Comparison of ENCODE assay signal across 8 cellular contexts in the genomic region with DNA sequence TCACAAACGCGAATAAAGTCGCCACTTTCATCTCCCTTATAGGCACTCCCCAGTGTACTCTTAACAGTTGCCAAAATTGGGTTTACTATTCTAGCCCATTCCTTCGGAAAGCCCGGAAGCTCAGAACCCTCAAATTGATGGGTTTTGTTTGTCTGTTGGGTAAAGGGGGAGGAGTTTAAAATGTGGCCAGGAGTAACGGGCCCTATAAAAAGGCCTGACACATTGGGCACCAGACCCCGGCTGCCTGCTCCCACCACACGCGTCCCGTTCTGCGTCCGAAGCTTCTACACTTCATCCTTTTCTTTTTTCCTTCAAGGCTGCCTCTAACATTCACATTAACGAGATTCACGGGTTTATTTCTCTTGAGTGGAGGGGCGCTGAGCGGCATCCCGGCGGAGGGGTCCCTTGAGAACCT. TPM values are rescaled to one million over a fixed set of nuclear protein-coding genes. Genes with fewer than 3 reads are reported as not detected.
DNase-seq lines count a peak whose midpoint lies in the region; ATAC-seq and TF ChIP-seq lines count a peak whose summit lies in the region.

No MANE protein-coding gene starts in this region.

- H3K4me3 Mint-ChIP-seq in CD8-positive, alpha-beta T cell: peak overlapping the region; percentile 93

- peaks cover 5% of the 10 kb centered on the region for H3K36me3 ChIP-seq in CD8-positive, alpha-beta T cell (ENCODE audit: insufficient read depth, low read length)
- H3K36me3 ChIP-seq in mucosa of rectum (ENCODE audit: control insufficient read depth in 2 of 2, insufficient read depth in 2 of 2, low read length in 2 of 2): peaks cover 9 to 12% of the 10 kb centered on the region in 2 donors

- ATAC-seq in CD8-positive, alpha-beta T cell: no peak
- ATAC-seq in HG03095 (IDR thresholded peaks at IDR 0.05; ENCODE audit: unreplicated experiment) (peak; percentile 1), GM19467 (IDR thresholded peaks at IDR 0.05; ENCODE audit: unreplicated experiment) (no peak)

- H3K27ac ChIP-seq in CD8-positive, alpha-beta T cell (ENCODE audit: low read depth, low read length): no peak overlapping the region
- H3K27ac ChIP-seq in mucosa of rectum (ENCODE audit: low read depth in 2 of 2, low read length in 2 of 2): peak overlapping the region; percentile 92 to 94

- H3K9ac ChIP-seq in mucosa of rectum (ENCODE audit: low read depth in 1 of 2, low read length in 2 of 2): peak overlapping the region; percentile 41 to 50

- no peak for DNase-seq in CD8-positive, alpha-beta T cell
- DNase-seq in astrocyte of the spinal cord (ENCODE audit: low read depth, low spot score) (no peak), NK-92 (lab: John Stamatoyannopoulos, UW; ENCODE audit: unreplicated experiment) (no peak), GM13976 (ENCODE audit: low spot score) (no peak), amygdala (lab: John Stamatoyannopoulos, UW) (no peak)

- peaks cover 16% of the 10 kb centered on the region for H3K4me1 Mint-ChIP-seq in CD8-positive, alpha-beta T cell (ENCODE audit: low read depth)

- no peaks in the 10 kb centered on the region for H3K27me3 ChIP-seq in CD8-positive, alpha-beta T cell (ENCODE audit: insufficient read depth, low read length)
- H3K27me3 ChIP-seq in mucosa of rectum (ENCODE audit: control insufficient read depth in 2 of 2, insufficient read depth in 2 of 2, low read length in 2 of 2): no peaks in the 10 kb centered on the region

- POLR2A ChIA-PET in CD8-positive, alpha-beta T cell (lab: Charles Lee): interaction anchor here (1.0 to 2.6 kb wide), 11 partner anchors 11 to 135 kb away, joined by 3 to 22 read pairs (median 5); a partner anchor contains a TSS

- no peaks in the 10 kb centered on the region for H3K9me3 Mint-ChIP-seq in CD8-positive, alpha-beta T cell

- CTCF ChIA-PET in CD8-positive, alpha-beta T cell (lab: Charles Lee): interaction anchor here (0.6 to 10.6 kb wide), 31 partner anchors 10 to 202 kb away, joined by 3 to 228 read pairs (median 5); a partner anchor contains a TSS

- no peaks in the 10 kb centered on the region for H3K9me3 ChIP-seq in CD8-positive, alpha-beta T cell (ENCODE audit: low read length)
- H3K9me3 ChIP-seq in mucosa of rectum (ENCODE audit: control insufficient read depth in 2 of 2, low read length in 2 of 2): no peaks in the 10 kb centered on the region

- peaks cover 11% of the 10 kb centered on the region for H3K4me1 ChIP-seq in CD8-positive, alpha-beta T cell (ENCODE audit: insufficient read depth, low read length)
- peaks cover 8 to 10% of the 10 kb centered on the region in 2 donors for H3K4me1 ChIP-seq in mucosa of rectum (ENCODE audit: control insufficient read depth in 2 of 2, insufficient read depth in 2 of 2, low read length in 2 of 2)

- no peak for TF ChIP-seq CTCF in CD8-positive, alpha-beta T cell (IDR thresholded peaks at IDR 0.05)
- TF ChIP-seq CTCF in astrocyte of the spinal cord (IDR thresholded peaks at IDR 0.05; ENCODE audit: low read depth, low read length) (no peak), GM13976 (IDR thresholded peaks at IDR 0.05; ENCODE audit: borderline replicate concordance, control extremely low read depth, extremely low read depth, insufficient read depth, missing control alignments) (no peak)

- peak overlapping the region; percentile 95 for H3K27ac Mint-ChIP-seq in CD8-positive, alpha-beta T cell

- in situ Hi-C loops in astrocyte of the spinal cord (cut with HindIII; ENCODE audit: low sequenced_read_pairs) (no loop called here), GM13976 (cut with MboI; ENCODE audit: low sequenced_read_pairs, unreplicated experiment) (loop anchor here (25.0 kb wide), 1 partner anchor 128 kb away; a partner anchor contains a TSS)

- no peaks in the 10 kb centered on the region for H3K27me3 Mint-ChIP-seq in CD8-positive, alpha-beta T cell (ENCODE audit: low read depth)

- peak overlapping the region; percentile 77 for H3K4me3 ChIP-seq in CD8-positive, alpha-beta T cell (ENCODE audit: low read depth, low read length)
- H3K4me3 ChIP-seq in astrocyte of the spinal cord (ENCODE audit: low read depth, low read length) (peak overlapping the region; percentile 68), mucosa of rectum (ENCODE audit: low read length in 2 of 2) (peak overlapping the region; percentile 83 to 86)

- H3K36me3 Mint-ChIP-seq in CD8-positive, alpha-beta T cell: peaks cover 26% of the 10 kb centered on the region

- intact Hi-C loops in CD8-positive, alpha-beta T cell (cut with DNase I, micrococcal nuclease): loop anchor here (1.0 to 10.0 kb wide), 17 partner anchors 12 to 267 kb away; a partner anchor contains a TSS

RNA-seq across cellular contexts. Expression of a gene that starts 0.8 kb away (rescaled TPM):
- 1 to 10 TPM; 7.2 to 8.1 TPM for total RNA-seq in CD8-positive, alpha-beta T cell

RNA-seq across cellular contexts. Expression of a gene that starts 10.1 kb away (rescaled TPM):
- under 1 TPM; 0.73 to 0.94 TPM for total RNA-seq in CD8-positive, alpha-beta T cell

RNA-seq across cellular contexts. Expression of a gene that starts 16.9 kb away (rescaled TPM):
- 10 to 100 TPM; 41.0 to 46.0 TPM for total RNA-seq in CD8-positive, alpha-beta T cell

RNA-seq across cellular contexts. Expression of a gene that starts 18.3 kb away (rescaled TPM):
- 10 to 100 TPM; 76.7 to 79.0 TPM for total RNA-seq in CD8-positive, alpha-beta T cell

RNA-seq across cellular contexts. Expression of a gene that starts 46.8 kb away (rescaled TPM):
- total RNA-seq in CD8-positive, alpha-beta T cell: 10 to 100 TPM; 74.3 to 78.7 TPM
